12 cellular contexts compared by ENCODE assay signal in the genomic region with DNA sequence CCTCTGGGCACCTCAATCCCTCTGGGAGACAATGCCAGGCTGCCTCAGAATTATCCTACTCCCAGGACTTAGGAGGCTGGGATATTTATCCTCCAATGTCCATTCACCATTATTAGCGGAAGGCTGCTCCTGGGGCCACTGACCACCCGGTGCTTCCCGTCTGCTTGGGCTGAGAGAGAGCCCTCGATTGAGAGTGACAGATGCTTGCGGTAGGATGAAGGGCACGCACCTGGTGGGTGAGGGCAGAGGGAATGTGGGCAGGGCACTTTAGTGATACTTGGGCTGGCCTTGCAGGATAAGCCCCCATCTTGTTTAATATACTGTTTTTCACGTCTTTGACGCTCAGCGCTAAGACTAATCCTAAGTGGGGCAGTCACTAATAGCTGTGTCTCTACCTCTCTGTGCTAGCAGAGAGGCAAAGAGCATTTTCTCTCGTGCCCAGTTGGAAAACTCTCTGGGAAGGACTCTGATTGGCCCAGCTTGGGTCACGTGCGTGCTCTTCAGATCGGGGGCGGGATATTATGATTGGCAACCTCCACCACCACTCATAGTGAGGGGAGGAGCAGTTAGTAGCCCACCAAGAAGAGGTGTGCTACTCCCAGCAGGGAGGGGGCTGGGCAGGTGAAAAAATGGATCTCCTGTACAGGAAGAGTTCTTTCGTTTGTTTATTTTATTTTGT. TPM values are rescaled to one million over a fixed set of nuclear protein-coding genes. Genes with fewer than 3 reads are reported as not detected.
A peak's percentile ranks its signal among the peaks of the same experiment; 100 is the strongest.
DNase-seq lines count a peak whose midpoint lies in the region; ATAC-seq and TF ChIP-seq lines count a peak whose summit lies in the region.
"Had no signal": no experiment of that assay in that cellular context is flagged by ENCODE, and none has a peak within 500 bp of the region (broad histone marks: within the 10 kb centered on the region; RNA-seq: fewer than 3 reads in every experiment).

No MANE protein-coding gene starts in this region.

- H2AFZ ChIP-seq in neuronal stem cell (ENCODE audit: low read length): peak overlapping the region; percentile 81

- H3K14ac ChIP-seq in neuronal stem cell (ENCODE audit: low read length): no peak overlapping the region

- H2BK120ac ChIP-seq in neuronal stem cell (ENCODE audit: low read depth, low read length): no peak overlapping the region

- no peak overlapping the region for H2BK5ac ChIP-seq in neuronal stem cell (ENCODE audit: low read length)

- H3K36me3 Mint-ChIP-seq in activated CD4-positive, alpha-beta T cell treated with anti-CD3 and anti-CD28 coated beads for 36 hours (ENCODE audit: low read depth): peaks cover 2% of the 10 kb centered on the region
- H3K36me3 Mint-ChIP-seq in HFFc6 (ENCODE audit: low read depth) (peaks cover 4% of the 10 kb centered on the region; the same call in 1 of the 2 replicates), progenitor cell of endocrine pancreas (ENCODE audit: insufficient read depth) (no peaks in the 10 kb centered on the region)

- no peak overlapping the region for H3K4ac ChIP-seq in neuronal stem cell (ENCODE audit: low read length)

- peaks cover 0 to 2% of the 10 kb centered on the region in 2 donors for H3K9me3 ChIP-seq in neuronal stem cell (replicated peaks in 1 of 2; ENCODE audit: control insufficient read depth in 2 of 2, insufficient read depth in 1 of 2, low read depth in 1 of 2, low read length in 2 of 2)
- H3K9me3 ChIP-seq: body of pancreas, left ventricle myocardium inferior had no signal

- no peak overlapping the region for H4K91ac ChIP-seq in neuronal stem cell (ENCODE audit: low read depth, low read length, poor library complexity)

- POLR2A ChIA-PET in activated CD4-positive, alpha-beta T cell treated with anti-CD3 and anti-CD28 coated beads for 36 hours (lab: Charles Lee): no interaction called here

- H3K36me3 ChIP-seq in neuronal stem cell (replicated peaks in 1 of 2; ENCODE audit: control insufficient read depth in 2 of 2, insufficient read depth in 2 of 2, low read length in 2 of 2): no peaks in the 10 kb centered on the region
- H3K36me3 ChIP-seq: left ventricle myocardium inferior had no signal

- no peaks in the 10 kb centered on the region for H3K27me3 Mint-ChIP-seq in activated CD4-positive, alpha-beta T cell treated with anti-CD3 and anti-CD28 coated beads for 36 hours
- peaks cover 26% of the 10 kb centered on the region for H3K27me3 Mint-ChIP-seq in HFFc6 (ENCODE audit: insufficient read depth)
- H3K27me3 Mint-ChIP-seq in progenitor cell of endocrine pancreas: peaks cover 28% of the 10 kb centered on the region

- H3K79me1 ChIP-seq in neuronal stem cell (ENCODE audit: low read depth, low read length): no peaks in the 10 kb centered on the region

- no peak overlapping the region for H4K8ac ChIP-seq in neuronal stem cell (ENCODE audit: low read depth, low read length)

- H3K4me1 ChIP-seq in neuronal stem cell (ENCODE audit: control insufficient read depth in 2 of 2, insufficient read depth in 1 of 2, low read depth in 1 of 2, low read length in 2 of 2): peaks cover 0 to 4% of the 10 kb centered on the region in 2 donors

- CTCF ChIA-PET in activated CD4-positive, alpha-beta T cell treated with anti-CD3 and anti-CD28 coated beads for 36 hours (lab: Charles Lee): interaction anchor here (0.7 to 1.6 kb wide), 2 partner anchors 15 to 646 kb away, joined by 3 to 4 read pairs; no protein-coding TSS in a partner anchor

- no peak overlapping the region for H3K27ac Mint-ChIP-seq in activated CD4-positive, alpha-beta T cell treated with anti-CD3 and anti-CD28 coated beads for 36 hours
- H3K27ac Mint-ChIP-seq in HFFc6: no peak overlapping the region
- H3K27ac Mint-ChIP-seq in progenitor cell of endocrine pancreas: no peak overlapping the region
- H3K27ac Mint-ChIP-seq: activated B cell treated with CpG ODN at 0.5 μM for 24 hours had no signal

- DNase-seq in activated CD4-positive, alpha-beta T cell treated with anti-CD3 and anti-CD28 coated beads for 36 hours: peak; percentile 27
- DNase-seq in activated CD4-positive, alpha-beta T cell treated with anti-CD3 and anti-CD28 coated beads, Interleukin-2, amount 50 U/mL, for 1 hour: no peak
- DNase-seq in NCI-H446 (lab: John Stamatoyannopoulos, UW): peak; percentile 18 to 46
- peak; percentile 22 for DNase-seq in cerebellar cortex (ENCODE audit: low spot score)
- peak; percentile 31 for DNase-seq in neuronal stem cell (ENCODE audit: low spot score)
- DNase-seq in HFFc6: no peak
- DNase-seq in progenitor cell of endocrine pancreas (ENCODE audit: low spot score, unreplicated experiment): no peak
- DNase-seq: activated B cell treated with CpG ODN at 0.5 μM for 24 hours, body of pancreas, left ventricle myocardium inferior, NCI-H1930 had no signal

- no peak overlapping the region for H2AK5ac ChIP-seq in neuronal stem cell (ENCODE audit: low read depth, low read length)

- ATAC-seq in activated CD4-positive, alpha-beta T cell treated with anti-CD3 and anti-CD28 coated beads for 36 hours: peak; percentile 77
- no peak for ATAC-seq in HG02571 (IDR thresholded peaks at IDR 0.05; ENCODE audit: unreplicated experiment)
- ATAC-seq: body of pancreas had no signal

- no peak overlapping the region for H3K18ac ChIP-seq in neuronal stem cell (ENCODE audit: low read length)

- no peaks in the 10 kb centered on the region for H3K9me3 Mint-ChIP-seq in activated CD4-positive, alpha-beta T cell treated with anti-CD3 and anti-CD28 coated beads for 36 hours (ENCODE audit: low read depth)
- H3K9me3 Mint-ChIP-seq in HFFc6: peaks cover 4% of the 10 kb centered on the region; the same call in 1 of the 2 replicates
- peaks cover 3% of the 10 kb centered on the region for H3K9me3 Mint-ChIP-seq in progenitor cell of endocrine pancreas (ENCODE audit: low read depth)

- H3K23ac ChIP-seq in neuronal stem cell (ENCODE audit: low read depth, low read length, poor library complexity): no peak overlapping the region

- H3K4me3 Mint-ChIP-seq in activated CD4-positive, alpha-beta T cell treated with anti-CD3 and anti-CD28 coated beads for 36 hours: no peak overlapping the region
- H3K4me3 Mint-ChIP-seq in HFFc6 (no peak overlapping the region), progenitor cell of endocrine pancreas (ENCODE audit: low read depth) (no peak overlapping the region)
- H3K4me3 Mint-ChIP-seq: activated B cell treated with CpG ODN at 0.5 μM for 24 hours had no signal

- H3K9ac ChIP-seq in neuronal stem cell (ENCODE audit: low read depth, low read length, poor library complexity): no peak overlapping the region

- TF ChIP-seq CTCF in HFFc6 (IDR thresholded peaks at IDR 0.05) (no peak), progenitor cell of endocrine pancreas (IDR thresholded peaks at IDR 0.05; ENCODE audit: unreplicated experiment) (no peak)

- H3K27me3 ChIP-seq in neuronal stem cell (ENCODE audit: control insufficient read depth in 3 of 3, insufficient read depth in 3 of 3, low read depth in 1 of 3, low read length in 3 of 3): peaks cover 0 to 22% (median 2%) of the 10 kb centered on the region in 3 experiments
- H3K27me3 ChIP-seq: body of pancreas had no signal

- no peak overlapping the region for H3K27ac ChIP-seq in neuronal stem cell (replicated peaks; ENCODE audit: low read length)
- H3K27ac ChIP-seq: body of pancreas, left ventricle myocardium inferior had no signal

- H2BK12ac ChIP-seq in neuronal stem cell (ENCODE audit: low read length): no peak overlapping the region

- WGBS in neuronal stem cell (ENCODE audit: extremely low coverage in 2 of 2, insufficient read length in 2 of 2, insufficient replicate concordance in 1 of 2), 2 donors: no CpG with 5 or more reads among the region's 15 CpGs

- no peaks in the 10 kb centered on the region for H3K4me1 Mint-ChIP-seq in activated CD4-positive, alpha-beta T cell treated with anti-CD3 and anti-CD28 coated beads for 36 hours
- peaks cover 6% of the 10 kb centered on the region for H3K4me1 Mint-ChIP-seq in HFFc6 (ENCODE audit: low read depth)
- peaks cover 2% of the 10 kb centered on the region for H3K4me1 Mint-ChIP-seq in progenitor cell of endocrine pancreas (ENCODE audit: low read depth)
- H3K4me1 Mint-ChIP-seq: activated B cell treated with CpG ODN at 0.5 μM for 24 hours had no signal

- H2BK15ac ChIP-seq in neuronal stem cell (ENCODE audit: low read length): no peak overlapping the region

- intact Hi-C loops in activated CD4-positive, alpha-beta T cell treated with anti-CD3 and anti-CD28 coated beads for 36 hours (cut with DNase I, micrococcal nuclease): no loop called here

- no peak overlapping the region for H3K4me3 ChIP-seq in neuronal stem cell (ENCODE audit: low read length in 2 of 2)
- H3K4me3 ChIP-seq: body of pancreas, left ventricle myocardium inferior had no signal

- H3K4me2 ChIP-seq in neuronal stem cell (ENCODE audit: insufficient read depth, low read length, poor library complexity, severe bottlenecking): no peak overlapping the region

RNA-seq across cellular contexts. Expression of a gene that starts 10.6 kb away (rescaled TPM):
- total RNA-seq in activated CD4-positive, alpha-beta T cell treated with anti-CD3 and anti-CD28 coated beads for 36 hours: 1 to 10 TPM; 6.3 to 6.8 TPM
- polyA plus RNA-seq in neuronal stem cell (2013, experiment 1 of 2): 6.1 TPM
- polyA plus RNA-seq in neuronal stem cell (2013, experiment 2 of 2): 5.7 TPM
- total RNA-seq in HFFc6 (2021; fragmentation: NEBNext Ultra II Directional; extraction: Animal tissue kit (Norgen Biotek cat#: 25700)): 1 to 10 TPM; 3.3 to 4.2 (median 3.6) TPM
- 9.1 and 11.0 TPM in 2 replicates for total RNA-seq in progenitor cell of endocrine pancreas

RNA-seq across cellular contexts. Expression of a gene that starts 26.2 kb away (rescaled TPM):
- 1 to 10 TPM; 4.1 to 4.2 TPM for total RNA-seq in activated CD4-positive, alpha-beta T cell treated with anti-CD3 and anti-CD28 coated beads for 36 hours
- 0.07 TPM for polyA plus RNA-seq in neuronal stem cell (2013, experiment 1 of 2)
- 0.06 TPM for polyA plus RNA-seq in neuronal stem cell (2013, experiment 2 of 2)
- not detected for total RNA-seq in HFFc6 (2021; fragmentation: NEBNext Ultra II Directional; extraction: Animal tissue kit (Norgen Biotek cat#: 25700))
- 2.4 TPM in 2 replicates for total RNA-seq in progenitor cell of endocrine pancreas

RNA-seq across cellular contexts. Expression of a gene that starts 59.3 kb away (rescaled TPM):
- total RNA-seq in activated CD4-positive, alpha-beta T cell treated with anti-CD3 and anti-CD28 coated beads for 36 hours: 10 to 100 TPM; 34.4 to 36.1 TPM
- 23.9 TPM for polyA plus RNA-seq in neuronal stem cell (2013, experiment 1 of 2)
- 24.2 TPM for polyA plus RNA-seq in neuronal stem cell (2013, experiment 2 of 2)
- 10 to 100 TPM; 20.1 to 31.5 (median 28.2) TPM for total RNA-seq in HFFc6 (2021; fragmentation: NEBNext Ultra II Directional; extraction: Animal tissue kit (Norgen Biotek cat#: 25700))
- 22.6 and 24.0 TPM in 2 replicates for total RNA-seq in progenitor cell of endocrine pancreas

Comparison
In these comparisons a context has a peak if more than half of its experiments do, and no peak if none do; other contexts are left out.
1. DNase-seq: peak in activated CD4-positive, alpha-beta T cell treated with anti-CD3 and anti-CD28 coated beads for 36 hours (single experiment), NCI-H446 (2 of 2), cerebellar cortex (single experiment) and neuronal stem cell (single experiment); none in activated CD4-positive, alpha-beta T cell treated with anti-CD3 and anti-CD28 coated beads, Interleukin-2, amount 50 U/mL, for 1 hour (single experiment), HFFc6 (single experiment) and progenitor cell of endocrine pancreas (single experiment).